ENCODE assay signal across 1 cellular context in the genomic region with DNA sequence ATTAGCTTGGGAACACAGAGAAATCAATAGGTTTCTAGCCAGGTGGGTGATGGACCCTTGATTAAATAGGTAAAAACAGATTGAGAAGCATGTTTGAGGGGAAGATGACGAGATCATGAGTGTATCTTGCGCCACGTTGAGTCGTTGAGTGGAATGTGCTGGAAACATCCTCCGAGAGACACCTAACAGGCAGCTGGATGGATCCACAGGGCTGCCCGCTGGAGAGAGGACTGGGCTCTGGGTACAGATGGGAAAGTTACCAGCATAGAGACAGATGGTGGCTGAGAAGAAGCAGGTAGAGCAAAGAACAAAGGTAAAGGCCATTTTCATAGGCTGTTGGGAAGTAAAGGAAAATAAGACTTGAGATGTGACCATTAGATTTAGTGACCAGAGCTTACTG.
TF ChIP-seq lines count a peak whose summit lies in the region.

No MANE protein-coding gene starts in this region.

TF ChIP-seq in K562, 482 proteins besides CTCF, POLR2A, EP300 and RAD21 (continues in another document):
- TF ChIP-seq, protein P1, sequence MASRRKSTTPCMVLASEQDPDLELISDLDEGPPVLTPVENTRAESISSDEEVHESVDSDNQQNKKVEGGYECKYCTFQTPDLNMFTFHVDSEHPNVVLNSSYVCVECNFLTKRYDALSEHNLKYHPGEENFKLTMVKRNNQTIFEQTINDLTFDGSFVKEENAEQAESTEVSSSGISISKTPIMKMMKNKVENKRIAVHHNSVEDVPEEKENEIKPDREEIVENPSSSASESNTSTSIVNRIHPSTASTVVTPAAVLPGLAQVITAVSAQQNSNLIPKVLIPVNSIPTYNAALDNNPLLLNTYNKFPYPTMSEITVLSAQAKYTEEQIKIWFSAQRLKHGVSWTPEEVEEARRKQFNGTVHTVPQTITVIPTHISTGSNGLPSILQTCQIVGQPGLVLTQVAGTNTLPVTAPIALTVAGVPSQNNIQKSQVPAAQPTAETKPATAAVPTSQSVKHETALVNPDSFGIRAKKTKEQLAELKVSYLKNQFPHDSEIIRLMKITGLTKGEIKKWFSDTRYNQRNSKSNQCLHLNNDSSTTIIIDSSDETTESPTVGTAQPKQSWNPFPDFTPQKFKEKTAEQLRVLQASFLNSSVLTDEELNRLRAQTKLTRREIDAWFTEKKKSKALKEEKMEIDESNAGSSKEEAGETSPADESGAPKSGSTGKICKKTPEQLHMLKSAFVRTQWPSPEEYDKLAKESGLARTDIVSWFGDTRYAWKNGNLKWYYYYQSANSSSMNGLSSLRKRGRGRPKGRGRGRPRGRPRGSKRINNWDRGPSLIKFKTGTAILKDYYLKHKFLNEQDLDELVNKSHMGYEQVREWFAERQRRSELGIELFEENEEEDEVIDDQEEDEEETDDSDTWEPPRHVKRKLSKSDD (conservative IDR thresholded peaks at IDR 0.05; ENCODE audit: low read length): no peak
- TF ChIP-seq BCL6 (CRISPR knock-in tag; IDR thresholded peaks at IDR 0.05): no peak
- TF ChIP-seq GATAD2A (IDR thresholded peaks at IDR 0.05): no peak
- no peak for TF ChIP-seq RBM34 (IDR thresholded peaks at IDR 0.05; ENCODE audit: borderline replicate concordance, insufficient read depth, low read length)
- TF ChIP-seq ERF (CRISPR knock-in tag; IDR thresholded peaks at IDR 0.05): no peak
- TF ChIP-seq, protein P2, sequence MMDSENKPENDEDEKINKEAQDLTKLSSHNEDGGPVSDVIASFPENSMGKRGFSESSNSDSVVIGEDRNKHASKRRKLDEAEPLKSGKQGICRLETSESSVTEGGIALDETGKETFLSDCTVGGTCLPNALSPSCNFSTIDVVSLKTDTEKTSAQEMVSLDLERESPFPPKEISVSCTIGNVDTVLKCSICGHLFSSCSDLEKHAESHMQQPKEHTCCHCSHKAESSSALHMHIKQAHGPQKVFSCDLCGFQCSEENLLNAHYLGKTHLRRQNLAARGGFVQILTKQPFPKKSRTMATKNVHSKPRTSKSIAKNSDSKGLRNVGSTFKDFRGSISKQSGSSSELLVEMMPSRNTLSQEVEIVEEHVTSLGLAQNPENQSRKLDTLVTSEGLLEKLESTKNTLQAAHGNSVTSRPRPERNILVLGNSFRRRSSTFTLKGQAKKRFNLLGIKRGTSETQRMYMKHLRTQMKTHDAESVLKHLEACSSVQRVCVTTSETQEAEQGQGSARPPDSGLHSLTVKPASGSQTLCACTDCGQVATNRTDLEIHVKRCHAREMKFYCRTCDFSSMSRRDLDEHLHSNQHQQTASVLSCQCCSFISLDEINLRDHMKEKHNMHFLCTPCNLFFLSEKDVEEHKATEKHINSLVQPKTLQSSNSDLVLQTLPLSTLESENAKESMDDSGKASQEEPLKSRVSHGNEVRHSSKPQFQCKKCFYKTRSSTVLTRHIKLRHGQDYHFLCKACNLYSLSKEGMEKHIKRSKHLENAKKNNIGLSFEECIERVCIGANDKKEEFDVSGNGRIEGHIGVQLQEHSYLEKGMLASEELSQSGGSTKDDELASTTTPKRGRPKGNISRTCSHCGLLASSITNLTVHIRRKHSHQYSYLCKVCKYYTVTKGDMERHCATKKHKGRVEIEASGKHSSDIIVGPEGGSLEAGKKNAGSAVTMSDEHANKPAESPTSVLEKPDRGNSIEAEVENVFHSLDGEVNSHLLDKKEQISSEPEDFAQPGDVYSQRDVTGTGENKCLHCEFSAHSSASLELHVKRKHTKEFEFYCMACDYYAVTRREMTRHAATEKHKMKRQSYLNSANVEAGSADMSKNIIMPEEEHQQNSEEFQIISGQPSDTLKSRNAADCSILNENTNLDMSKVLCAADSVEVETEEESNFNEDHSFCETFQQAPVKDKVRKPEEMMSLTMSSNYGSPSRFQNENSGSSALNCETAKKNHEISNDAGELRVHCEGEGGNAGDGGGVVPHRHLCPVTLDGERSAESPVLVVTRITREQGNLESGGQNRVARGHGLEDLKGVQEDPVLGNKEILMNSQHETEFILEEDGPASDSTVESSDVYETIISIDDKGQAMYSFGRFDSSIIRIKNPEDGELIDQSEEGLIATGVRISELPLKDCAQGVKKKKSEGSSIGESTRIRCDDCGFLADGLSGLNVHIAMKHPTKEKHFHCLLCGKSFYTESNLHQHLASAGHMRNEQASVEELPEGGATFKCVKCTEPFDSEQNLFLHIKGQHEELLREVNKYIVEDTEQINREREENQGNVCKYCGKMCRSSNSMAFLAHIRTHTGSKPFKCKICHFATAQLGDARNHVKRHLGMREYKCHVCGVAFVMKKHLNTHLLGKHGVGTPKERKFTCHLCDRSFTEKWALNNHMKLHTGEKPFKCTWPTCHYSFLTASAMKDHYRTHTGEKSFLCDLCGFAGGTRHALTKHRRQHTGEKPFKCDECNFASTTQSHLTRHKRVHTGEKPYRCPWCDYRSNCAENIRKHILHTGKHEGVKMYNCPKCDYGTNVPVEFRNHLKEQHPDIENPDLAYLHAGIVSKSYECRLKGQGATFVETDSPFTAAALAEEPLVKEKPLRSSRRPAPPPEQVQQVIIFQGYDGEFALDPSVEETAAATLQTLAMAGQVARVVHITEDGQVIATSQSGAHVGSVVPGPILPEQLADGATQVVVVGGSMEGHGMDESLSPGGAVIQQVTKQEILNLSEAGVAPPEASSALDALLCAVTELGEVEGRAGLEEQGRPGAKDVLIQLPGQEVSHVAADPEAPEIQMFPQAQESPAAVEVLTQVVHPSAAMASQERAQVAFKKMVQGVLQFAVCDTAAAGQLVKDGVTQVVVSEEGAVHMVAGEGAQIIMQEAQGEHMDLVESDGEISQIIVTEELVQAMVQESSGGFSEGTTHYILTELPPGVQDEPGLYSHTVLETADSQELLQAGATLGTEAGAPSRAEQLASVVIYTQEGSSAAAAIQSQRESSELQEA (IDR thresholded peaks at IDR 0.05; ENCODE audit: low read depth): no peak
- TF ChIP-seq DIDO1 (tag; IDR thresholded peaks at IDR 0.05; ENCODE audit: low read depth): no peak
- TF ChIP-seq ZNF212 (CRISPR knock-in tag; IDR thresholded peaks at IDR 0.05): 0 out of 2 replicates have a peak, but pooled peaks have one; percentile 8
- TF ChIP-seq, protein P3, sequence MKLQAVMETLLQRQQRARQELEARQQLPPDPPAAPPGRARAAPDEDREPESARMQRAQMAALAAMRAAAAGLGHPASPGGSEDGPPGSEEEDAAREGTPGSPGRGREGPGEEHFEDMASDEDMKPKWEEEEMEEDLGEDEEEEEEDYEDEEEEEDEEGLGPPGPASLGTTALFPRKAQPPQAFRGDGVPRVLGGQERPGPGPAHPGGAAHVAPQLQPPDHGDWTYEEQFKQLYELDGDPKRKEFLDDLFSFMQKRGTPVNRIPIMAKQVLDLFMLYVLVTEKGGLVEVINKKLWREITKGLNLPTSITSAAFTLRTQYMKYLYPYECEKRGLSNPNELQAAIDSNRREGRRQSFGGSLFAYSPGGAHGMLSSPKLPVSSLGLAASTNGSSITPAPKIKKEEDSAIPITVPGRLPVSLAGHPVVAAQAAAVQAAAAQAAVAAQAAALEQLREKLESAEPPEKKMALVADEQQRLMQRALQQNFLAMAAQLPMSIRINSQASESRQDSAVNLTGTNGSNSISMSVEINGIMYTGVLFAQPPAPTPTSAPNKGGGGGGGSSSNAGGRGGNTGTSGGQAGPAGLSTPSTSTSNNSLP (IDR thresholded peaks at IDR 0.05; ENCODE audit: borderline replicate concordance, low read depth, low read length): no peak
- 0 out of 2 replicates have a peak, but pooled peaks have one; percentile 1 for TF ChIP-seq ZNF589 (CRISPR knock-in tag; IDR thresholded peaks at IDR 0.05; ENCODE audit: low read depth)
- 0 out of 2 replicates have a peak, but pooled peaks have one; percentile 19 for TF ChIP-seq CEBPG (CRISPR knock-in tag; IDR thresholded peaks at IDR 0.05)
- TF ChIP-seq CEBPG (tag; conservative IDR thresholded peaks at IDR 0.05 in 1 of 2, IDR thresholded peaks at IDR 0.05 in 1 of 2): 0 out of 4 replicates have a peak, but pooled peaks of 1 of the 2 experiments have one; percentile 5
- TF ChIP-seq KDM1A (IDR thresholded peaks at IDR 0.05): no peak
- TF ChIP-seq CCAR2 (IDR thresholded peaks at IDR 0.05; ENCODE audit: low read depth, low read length): no peak
- TF ChIP-seq, protein P4, sequence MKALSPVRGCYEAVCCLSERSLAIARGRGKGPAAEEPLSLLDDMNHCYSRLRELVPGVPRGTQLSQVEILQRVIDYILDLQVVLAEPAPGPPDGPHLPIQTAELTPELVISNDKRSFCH (CRISPR knock-in tag; IDR thresholded peaks at IDR 0.05): no peak
- TF ChIP-seq, protein P4 (tag; IDR thresholded peaks at IDR 0.05): no peak
- no peak for TF ChIP-seq TBL1XR1 (IDR thresholded peaks at IDR 0.05; ENCODE audit: low read length in 2 of 2)
- TF ChIP-seq, protein P5, sequence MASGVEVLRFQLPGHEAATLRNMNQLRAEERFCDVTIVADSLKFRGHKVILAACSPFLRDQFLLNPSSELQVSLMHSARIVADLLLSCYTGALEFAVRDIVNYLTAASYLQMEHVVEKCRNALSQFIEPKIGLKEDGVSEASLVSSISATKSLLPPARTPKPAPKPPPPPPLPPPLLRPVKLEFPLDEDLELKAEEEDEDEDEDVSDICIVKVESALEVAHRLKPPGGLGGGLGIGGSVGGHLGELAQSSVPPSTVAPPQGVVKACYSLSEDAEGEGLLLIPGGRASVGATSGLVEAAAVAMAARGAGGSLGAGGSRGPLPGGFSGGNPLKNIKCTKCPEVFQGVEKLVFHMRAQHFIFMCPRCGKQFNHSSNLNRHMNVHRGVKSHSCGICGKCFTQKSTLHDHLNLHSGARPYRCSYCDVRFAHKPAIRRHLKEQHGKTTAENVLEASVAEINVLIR (CRISPR knock-in tag; IDR thresholded peaks at IDR 0.05): no peak
- TF ChIP-seq ZNF224 (CRISPR knock-in tag; IDR thresholded peaks at IDR 0.05): no peak
- TF ChIP-seq, protein P6, sequence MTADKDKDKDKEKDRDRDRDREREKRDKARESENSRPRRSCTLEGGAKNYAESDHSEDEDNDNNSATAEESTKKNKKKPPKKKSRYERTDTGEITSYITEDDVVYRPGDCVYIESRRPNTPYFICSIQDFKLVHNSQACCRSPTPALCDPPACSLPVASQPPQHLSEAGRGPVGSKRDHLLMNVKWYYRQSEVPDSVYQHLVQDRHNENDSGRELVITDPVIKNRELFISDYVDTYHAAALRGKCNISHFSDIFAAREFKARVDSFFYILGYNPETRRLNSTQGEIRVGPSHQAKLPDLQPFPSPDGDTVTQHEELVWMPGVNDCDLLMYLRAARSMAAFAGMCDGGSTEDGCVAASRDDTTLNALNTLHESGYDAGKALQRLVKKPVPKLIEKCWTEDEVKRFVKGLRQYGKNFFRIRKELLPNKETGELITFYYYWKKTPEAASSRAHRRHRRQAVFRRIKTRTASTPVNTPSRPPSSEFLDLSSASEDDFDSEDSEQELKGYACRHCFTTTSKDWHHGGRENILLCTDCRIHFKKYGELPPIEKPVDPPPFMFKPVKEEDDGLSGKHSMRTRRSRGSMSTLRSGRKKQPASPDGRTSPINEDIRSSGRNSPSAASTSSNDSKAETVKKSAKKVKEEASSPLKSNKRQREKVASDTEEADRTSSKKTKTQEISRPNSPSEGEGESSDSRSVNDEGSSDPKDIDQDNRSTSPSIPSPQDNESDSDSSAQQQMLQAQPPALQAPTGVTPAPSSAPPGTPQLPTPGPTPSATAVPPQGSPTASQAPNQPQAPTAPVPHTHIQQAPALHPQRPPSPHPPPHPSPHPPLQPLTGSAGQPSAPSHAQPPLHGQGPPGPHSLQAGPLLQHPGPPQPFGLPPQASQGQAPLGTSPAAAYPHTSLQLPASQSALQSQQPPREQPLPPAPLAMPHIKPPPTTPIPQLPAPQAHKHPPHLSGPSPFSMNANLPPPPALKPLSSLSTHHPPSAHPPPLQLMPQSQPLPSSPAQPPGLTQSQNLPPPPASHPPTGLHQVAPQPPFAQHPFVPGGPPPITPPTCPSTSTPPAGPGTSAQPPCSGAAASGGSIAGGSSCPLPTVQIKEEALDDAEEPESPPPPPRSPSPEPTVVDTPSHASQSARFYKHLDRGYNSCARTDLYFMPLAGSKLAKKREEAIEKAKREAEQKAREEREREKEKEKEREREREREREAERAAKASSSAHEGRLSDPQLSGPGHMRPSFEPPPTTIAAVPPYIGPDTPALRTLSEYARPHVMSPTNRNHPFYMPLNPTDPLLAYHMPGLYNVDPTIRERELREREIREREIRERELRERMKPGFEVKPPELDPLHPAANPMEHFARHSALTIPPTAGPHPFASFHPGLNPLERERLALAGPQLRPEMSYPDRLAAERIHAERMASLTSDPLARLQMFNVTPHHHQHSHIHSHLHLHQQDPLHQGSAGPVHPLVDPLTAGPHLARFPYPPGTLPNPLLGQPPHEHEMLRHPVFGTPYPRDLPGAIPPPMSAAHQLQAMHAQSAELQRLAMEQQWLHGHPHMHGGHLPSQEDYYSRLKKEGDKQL (CRISPR knock-in tag; IDR thresholded peaks at IDR 0.05; ENCODE audit: borderline replicate concordance): no peak
- TF ChIP-seq HNRNPUL1 (IDR thresholded peaks at IDR 0.05; ENCODE audit: low read length): no peak
- TF ChIP-seq SMARCA4 (IDR thresholded peaks at IDR 0.05): no peak
- TF ChIP-seq YBX1 (IDR thresholded peaks at IDR 0.05): no peak
- no peak for TF ChIP-seq NRF1 (conservative IDR thresholded peaks at IDR 0.05 in 1 of 2, IDR thresholded peaks at IDR 0.05 in 1 of 2)
- TF ChIP-seq, protein P7, sequence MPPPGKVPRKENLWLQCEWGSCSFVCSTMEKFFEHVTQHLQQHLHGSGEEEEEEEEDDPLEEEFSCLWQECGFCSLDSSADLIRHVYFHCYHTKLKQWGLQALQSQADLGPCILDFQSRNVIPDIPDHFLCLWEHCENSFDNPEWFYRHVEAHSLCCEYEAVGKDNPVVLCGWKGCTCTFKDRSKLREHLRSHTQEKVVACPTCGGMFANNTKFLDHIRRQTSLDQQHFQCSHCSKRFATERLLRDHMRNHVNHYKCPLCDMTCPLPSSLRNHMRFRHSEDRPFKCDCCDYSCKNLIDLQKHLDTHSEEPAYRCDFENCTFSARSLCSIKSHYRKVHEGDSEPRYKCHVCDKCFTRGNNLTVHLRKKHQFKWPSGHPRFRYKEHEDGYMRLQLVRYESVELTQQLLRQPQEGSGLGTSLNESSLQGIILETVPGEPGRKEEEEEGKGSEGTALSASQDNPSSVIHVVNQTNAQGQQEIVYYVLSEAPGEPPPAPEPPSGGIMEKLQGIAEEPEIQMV (tag; conservative IDR thresholded peaks at IDR 0.05; ENCODE audit: low read depth): no peak
- TF ChIP-seq, protein P8, sequence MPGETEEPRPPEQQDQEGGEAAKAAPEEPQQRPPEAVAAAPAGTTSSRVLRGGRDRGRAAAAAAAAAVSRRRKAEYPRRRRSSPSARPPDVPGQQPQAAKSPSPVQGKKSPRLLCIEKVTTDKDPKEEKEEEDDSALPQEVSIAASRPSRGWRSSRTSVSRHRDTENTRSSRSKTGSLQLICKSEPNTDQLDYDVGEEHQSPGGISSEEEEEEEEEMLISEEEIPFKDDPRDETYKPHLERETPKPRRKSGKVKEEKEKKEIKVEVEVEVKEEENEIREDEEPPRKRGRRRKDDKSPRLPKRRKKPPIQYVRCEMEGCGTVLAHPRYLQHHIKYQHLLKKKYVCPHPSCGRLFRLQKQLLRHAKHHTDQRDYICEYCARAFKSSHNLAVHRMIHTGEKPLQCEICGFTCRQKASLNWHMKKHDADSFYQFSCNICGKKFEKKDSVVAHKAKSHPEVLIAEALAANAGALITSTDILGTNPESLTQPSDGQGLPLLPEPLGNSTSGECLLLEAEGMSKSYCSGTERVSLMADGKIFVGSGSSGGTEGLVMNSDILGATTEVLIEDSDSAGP (CRISPR knock-in tag; IDR thresholded peaks at IDR 0.05): no peak
- TF ChIP-seq HSF4 (CRISPR knock-in tag; IDR thresholded peaks at IDR 0.05; ENCODE audit: borderline replicate concordance): no peak
- no peak for TF ChIP-seq TEAD4 (IDR thresholded peaks at IDR 0.05; ENCODE audit: low read length)
- TF ChIP-seq TEAD4 (CRISPR knock-in tag; IDR thresholded peaks at IDR 0.05; ENCODE audit: borderline replicate concordance): no peak
- peak; percentile 22; the same call in 1 of the 2 replicates for TF ChIP-seq ZNF311 (CRISPR knock-in tag; IDR thresholded peaks at IDR 0.05)
- no peak for TF ChIP-seq SOX6 (IDR thresholded peaks at IDR 0.05)
